ENCODE assay signal across 1 cellular context in genomic region chr7:152025077-152025936, GRCh38.
TF ChIP-seq lines count a peak whose summit lies in the region.

GALNT11 (plus strand) TSS chr7:152025674; CDS start chr7:152094228, 68,554 bp downstream.

TF ChIP-seq in HepG2, 621 proteins besides CTCF, POLR2A, EP300 and RAD21 (continued from another document and continues in another):
- TF ChIP-seq STAT6 (CRISPR knock-in tag; IDR thresholded peaks at IDR 0.05; ENCODE audit: borderline replicate concordance) (no peak), RNF219 (CRISPR knock-in tag; IDR thresholded peaks at IDR 0.05) (no peak), YEATS4 (CRISPR knock-in tag; IDR thresholded peaks at IDR 0.05; ENCODE audit: borderline replicate concordance) (0 out of 2 replicates have a peak, but pooled peaks have one; percentile 23), AGO2 (optimal IDR thresholded peaks at IDR 0.05; ENCODE audit: low read depth, low read length) (no peak), CREB1 (IDR thresholded peaks at IDR 0.05) (peak; percentile 96), CREB1 (CRISPR knock-in tag; IDR thresholded peaks at IDR 0.05) (peak; percentile 69), RARA (CRISPR knock-in tag; IDR thresholded peaks at IDR 0.05) (no peak), EZH2 (conservative IDR thresholded peaks at IDR 0.05; ENCODE audit: low read depth, low read length) (no peak), TBP (CRISPR knock-in tag; IDR thresholded peaks at IDR 0.05) (no peak), TEAD3 (CRISPR knock-in tag; optimal IDR thresholded peaks at IDR 0.05; ENCODE audit: borderline replicate concordance) (no peak), KLF9 (CRISPR knock-in tag; IDR thresholded peaks at IDR 0.05; ENCODE audit: low read depth) (no peak), CSRNP2 (CRISPR knock-in tag; conservative IDR thresholded peaks at IDR 0.05; ENCODE audit: low read depth) (no peak), SP2 (CRISPR knock-in tag; IDR thresholded peaks at IDR 0.05) (no peak), FLYWCH1 (CRISPR knock-in tag; IDR thresholded peaks at IDR 0.05) (no peak), IKZF5 (CRISPR knock-in tag; IDR thresholded peaks at IDR 0.05) (no peak), ATF2 (CRISPR knock-in tag; IDR thresholded peaks at IDR 0.05) (0 out of 2 replicates have a peak, but pooled peaks have one; percentile 53), MED1 (CRISPR knock-in tag; IDR thresholded peaks at IDR 0.05) (0 out of 2 replicates have a peak, but pooled peaks have one; percentile 25), ZMAT5 (CRISPR knock-in tag; IDR thresholded peaks at IDR 0.05; ENCODE audit: borderline replicate concordance, low read depth) (no peak), ZBTB10 (CRISPR knock-in tag; IDR thresholded peaks at IDR 0.05; ENCODE audit: borderline replicate concordance) (no peak), ZNF205 (CRISPR knock-in tag; IDR thresholded peaks at IDR 0.05) (no peak), TGIF2 (CRISPR knock-in tag; IDR thresholded peaks at IDR 0.05) (no peak), ERF (CRISPR knock-in tag; IDR thresholded peaks at IDR 0.05) (no peak), ZNF550 (CRISPR knock-in tag; IDR thresholded peaks at IDR 0.05; ENCODE audit: borderline replicate concordance) (no peak), ZNF775 (CRISPR knock-in tag; IDR thresholded peaks at IDR 0.05; ENCODE audit: borderline replicate concordance) (no peak), ZBTB40 (IDR thresholded peaks at IDR 0.05) (no peak), ZBTB40 (CRISPR knock-in tag; IDR thresholded peaks at IDR 0.05) (no peak), SMC3 (IDR thresholded peaks at IDR 0.05; ENCODE audit: low read length) (no peak), KAT8 (CRISPR knock-in tag; IDR thresholded peaks at IDR 0.05) (no peak), ZNF891 (CRISPR knock-in tag; IDR thresholded peaks at IDR 0.05) (no peak), PPARG (CRISPR knock-in tag; conservative IDR thresholded peaks at IDR 0.05) (no peak), HOXA9 (CRISPR knock-in tag; IDR thresholded peaks at IDR 0.05; ENCODE audit: borderline replicate concordance) (no peak)
